21 cellular contexts compared by ENCODE assay signal in genomic region chr14:35526962-35527361, GRCh38.
DNase-seq lines count a peak whose midpoint lies in the region; TF ChIP-seq lines count a peak whose summit lies in the region.
"Had no signal": no experiment of that assay in that cellular context is flagged by ENCODE, and none has a peak within 500 bp of the region (broad histone marks: within the 10 kb centered on the region; RNA-seq: fewer than 3 reads in every experiment).

No MANE protein-coding gene starts in this region.

- DNase-seq in NCI-H2029 (lab: John Stamatoyannopoulos, UW): peak; percentile 70
- DNase-seq in NCI-H2029 treated with DMSO at 0.1 percent for 48 hours (lab: John Stamatoyannopoulos, UW): no peak
- DNase-seq in NCI-H748 (lab: John Stamatoyannopoulos, UW; ENCODE audit: unreplicated experiment): peak; percentile 11
- DNase-seq in NCI-H748 treated with DMSO at 0.1 percent for 48 hours (lab: John Stamatoyannopoulos, UW): no peak
- DNase-seq in activated CD4-positive, alpha-beta T cell treated with anti-CD3 and anti-CD28 coated beads for 1 hour: no peak
- DNase-seq: 8988T; ACHN; BE2C; C1 segment of cervical spinal cord; CD4-positive, alpha-beta memory T cell; CD4-positive, CD25-positive, alpha-beta regulatory T cell; CD8-positive, alpha-beta memory T cell; COR-L47; DMS 273 treated with DMSO at 0.1 percent for 48 hours; DMS153; DMS79; DND-41; EL; GDM1 had no signal

- peak overlapping the region; percentile 69 for H3K27ac ChIP-seq in VCaP
- H3K27ac ChIP-seq: BLaER1 had no signal

- no peak for TF ChIP-seq CTCF in VCaP (conservative IDR thresholded peaks at IDR 0.05)

Comparison
In these comparisons a context has a peak if more than half of its experiments do, and no peak if none do; other contexts are left out.
1. DNase-seq: peak in NCI-H2029 (single experiment) and NCI-H748 (single experiment); none in NCI-H2029 treated with DMSO at 0.1 percent for 48 hours (single experiment), NCI-H748 treated with DMSO at 0.1 percent for 48 hours (single experiment) and activated CD4-positive, alpha-beta T cell treated with anti-CD3 and anti-CD28 coated beads for 1 hour (single experiment).